Comparison of ENCODE assay signal across 8 cellular contexts in the genomic region with DNA sequence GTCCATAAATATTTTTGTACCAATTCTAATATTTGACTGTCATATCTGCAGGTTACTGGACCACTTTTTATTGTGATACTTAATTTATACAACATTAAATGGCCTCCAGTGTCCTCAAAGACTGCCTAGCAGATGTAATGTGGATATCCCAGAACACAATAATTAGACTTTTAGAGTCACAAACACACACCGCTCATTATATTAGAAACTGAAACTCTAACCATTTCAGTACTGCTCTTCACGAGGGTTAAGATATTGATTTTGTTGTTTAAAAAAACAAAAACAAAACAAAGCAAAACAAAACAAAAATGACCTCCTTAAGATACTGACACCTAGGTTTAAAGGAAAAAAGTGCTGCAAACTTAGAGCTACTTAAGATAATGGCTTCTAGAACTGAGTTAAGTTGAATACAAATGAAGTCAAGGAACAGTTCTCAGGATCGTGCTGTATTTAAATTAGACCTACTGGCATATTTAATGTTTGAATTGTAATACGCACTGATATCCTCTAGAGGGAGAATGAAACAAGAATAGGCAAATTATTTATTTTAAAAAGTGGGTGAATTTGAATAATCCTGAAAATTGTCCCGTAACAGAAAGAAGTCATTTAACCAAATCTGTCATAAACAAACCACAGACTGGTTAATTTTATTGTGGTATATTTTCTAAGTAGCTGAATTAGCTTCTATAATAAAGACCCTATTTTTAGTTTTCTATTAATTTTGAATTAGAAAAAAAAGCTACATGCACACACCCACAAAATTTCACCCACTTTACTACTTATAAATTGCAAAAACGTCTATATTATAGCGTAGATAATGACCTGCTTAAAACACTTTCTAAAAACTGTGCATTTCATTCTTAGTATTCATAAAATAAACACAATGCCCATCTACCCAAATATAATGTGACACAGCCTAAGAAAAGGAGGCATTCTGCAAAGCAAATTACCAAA.
DNase-seq lines count a peak whose midpoint lies in the region; ATAC-seq and TF ChIP-seq lines count a peak whose summit lies in the region.

No MANE protein-coding gene starts in this region.

- H3K27me3 ChIP-seq in adipocyte (replicated peaks; ENCODE audit: control insufficient read depth, insufficient read depth, low read length), result no peaks in the 10 kb centered on the region
- H3K27me3 ChIP-seq in spleen (replicated peaks in 1 of 7), result no peaks in the 10 kb centered on the region

- TF ChIP-seq POLR2A in spleen (IDR thresholded peaks at IDR 0.05), result no peak

- DNase-seq in DMS 273 (lab: John Stamatoyannopoulos, UW; ENCODE audit: unreplicated experiment) (peak; percentile 34), DMS 273 treated with DMSO at 0.1 percent for 48 hours (lab: John Stamatoyannopoulos, UW) (no peak), NCI-H146 (lab: John Stamatoyannopoulos, UW) (peak; percentile 32), adipocyte (ENCODE audit: low read depth) (peak; percentile 73), left cardiac atrium (no peak), spleen (no peak)

- TF ChIP-seq CTCF in spleen (IDR thresholded peaks at IDR 0.05 in 8 of 11, conservative IDR thresholded peaks at IDR 0.05 in 3 of 11), result peak; percentile 39 to 78 (median 69)

- H3K27ac ChIP-seq in spleen, result no peak overlapping the region

- peak overlapping the region; percentile 83 for H3K9ac ChIP-seq in adipocyte (ENCODE audit: low read length)

- 21 to 29% (median 23%) methylated on average over 7 of the region's 7 CpGs for WGBS in spleen, 5 donors

- no peaks in the 10 kb centered on the region for H3K9me3 ChIP-seq in adipocyte (ENCODE audit: control insufficient read depth, low read length)
- no peaks in the 10 kb centered on the region for H3K9me3 ChIP-seq in spleen

- ATAC-seq in GM21619 (IDR thresholded peaks at IDR 0.05; ENCODE audit: unreplicated experiment) (peak; percentile 72), left cardiac atrium (peak; percentile 47 to 51), HG03045 (IDR thresholded peaks at IDR 0.05; ENCODE audit: unreplicated experiment) (no peak)

- H3K4me3 ChIP-seq in adipocyte (ENCODE audit: low read length), result peak overlapping the region; percentile 80
- peak overlapping the region in 4 of 8 donors; percentile 0 to 46 (median 18) for H3K4me3 ChIP-seq in spleen

- intact Hi-C loops in left cardiac atrium (cut with DNase I) (loop anchor here in 1 of 2 donors (5.0 to 10.0 kb wide), 3 partner anchors 227 to 994 kb away; no protein-coding TSS in a partner anchor), spleen (cut with DNase I; ENCODE audit: low total_unique reads) (loop anchor here (10.0 kb wide), 2 partner anchors 557 to 997 kb away; no protein-coding TSS in a partner anchor)

- H3K36me3 ChIP-seq in adipocyte (ENCODE audit: control insufficient read depth, insufficient read depth, low read length, severe bottlenecking) (no peaks in the 10 kb centered on the region), spleen (no peaks in the 10 kb centered on the region)

- peaks cover 4% of the 10 kb centered on the region for H3K4me1 ChIP-seq in adipocyte (ENCODE audit: control insufficient read depth, insufficient read depth, low read length)
- H3K4me1 ChIP-seq in spleen, result peaks cover 0 to 17% (median 10%) of the 10 kb centered on the region in 6 donors

Comparison
In these comparisons a context has a peak if more than half of its experiments do, and no peak if none do; other contexts are left out.
1. DNase-seq: peak in DMS 273 (single experiment), NCI-H146 (single experiment) and adipocyte (single experiment); none in DMS 273 treated with DMSO at 0.1 percent for 48 hours (single experiment), left cardiac atrium (single experiment) and spleen (single experiment).